Comparison of ENCODE assay signal across 10 cellular contexts in the genomic region with DNA sequence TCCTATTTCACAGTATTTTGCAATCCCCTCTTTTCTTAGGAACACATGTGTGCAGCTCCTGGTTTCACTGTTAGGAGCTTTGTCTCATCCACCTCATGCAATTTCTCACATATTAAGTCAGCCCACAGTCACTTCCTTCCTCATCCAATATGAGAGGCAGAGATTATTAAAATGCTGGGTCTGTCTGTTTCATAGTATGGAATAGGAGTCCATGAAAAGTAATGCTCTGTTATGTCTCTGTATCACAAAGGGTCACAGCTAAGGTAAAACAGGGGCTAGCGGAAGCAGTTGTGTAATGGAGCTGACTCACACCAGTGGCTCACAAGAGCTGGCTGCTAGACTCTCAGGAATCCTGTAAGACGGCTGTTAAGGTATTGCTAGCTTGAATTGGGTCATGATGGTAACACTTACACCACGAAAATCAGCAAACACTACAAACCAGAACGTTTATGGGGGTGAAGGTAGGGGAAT.
DNase-seq lines count a peak whose midpoint lies in the region; ATAC-seq, FAIRE-seq and TF ChIP-seq lines count a peak whose summit lies in the region.
"Had no signal": no experiment of that assay in that cellular context is flagged by ENCODE, and none has a peak within 500 bp of the region (broad histone marks: within the 10 kb centered on the region; RNA-seq: fewer than 3 reads in every experiment).

No MANE protein-coding gene starts in this region.

- ATAC-seq in esophagus mucosa (peak; percentile 91), GM21717 (IDR thresholded peaks at IDR 0.05; ENCODE audit: unreplicated experiment) (no peak), GM18511 (IDR thresholded peaks at IDR 0.05; ENCODE audit: unreplicated experiment) (no peak), HG02885 (IDR thresholded peaks at IDR 0.05; ENCODE audit: poor library complexity, unreplicated experiment) (no peak)

- FAIRE-seq in H54 (lab: Jason Lieb, UNC) (peak; percentile 100), RCC 7860 (lab: Jason Lieb, UNC) (peak; percentile 66)

- no peak overlapping the region for H3K4me3 ChIP-seq in skeletal muscle cell (ENCODE audit: low read depth, low read length)
- H3K4me3 ChIP-seq: right atrium auricular region had no signal

- no peak for TF ChIP-seq POLR2A in H54 (IDR thresholded peaks at IDR 0.05; ENCODE audit: low read depth, low read length)

- DNase-seq in H54 (ENCODE audit: insufficient read length, low spot score), result peak; percentile 67
- peak; percentile 67 for DNase-seq in RCC 7860 (ENCODE audit: low spot score)
- DNase-seq in skeletal muscle cell (ENCODE audit: low read depth), result peak; percentile 94
- no peak for DNase-seq in NCI-H510A (lab: John Stamatoyannopoulos, UW)
- DNase-seq: NCI-H345 had no signal
